1 cellular context compared by ENCODE assay signal in genomic region chr11:102622258-102622657, GRCh38.
TF ChIP-seq lines count a peak whose summit lies in the region.

No MANE protein-coding gene starts in this region.

TF ChIP-seq in HepG2, 621 proteins besides CTCF, POLR2A, EP300 and RAD21 (continued from another document and continues in another):
- TF ChIP-seq CREB3 (CRISPR knock-in tag; IDR thresholded peaks at IDR 0.05) = no peak
- peak; percentile 58 for TF ChIP-seq PRDM10 (CRISPR knock-in tag; IDR thresholded peaks at IDR 0.05; ENCODE audit: low read depth)
- TF ChIP-seq ZNF672 (CRISPR knock-in tag; IDR thresholded peaks at IDR 0.05) = no peak
- no peak for TF ChIP-seq HCFC1 (IDR thresholded peaks at IDR 0.05; ENCODE audit: low read depth, low read length)
- TF ChIP-seq SMARCC2 (IDR thresholded peaks at IDR 0.05) = no peak
- no peak for TF ChIP-seq ZNF746 (CRISPR knock-in tag; IDR thresholded peaks at IDR 0.05)
- TF ChIP-seq, protein P1, sequence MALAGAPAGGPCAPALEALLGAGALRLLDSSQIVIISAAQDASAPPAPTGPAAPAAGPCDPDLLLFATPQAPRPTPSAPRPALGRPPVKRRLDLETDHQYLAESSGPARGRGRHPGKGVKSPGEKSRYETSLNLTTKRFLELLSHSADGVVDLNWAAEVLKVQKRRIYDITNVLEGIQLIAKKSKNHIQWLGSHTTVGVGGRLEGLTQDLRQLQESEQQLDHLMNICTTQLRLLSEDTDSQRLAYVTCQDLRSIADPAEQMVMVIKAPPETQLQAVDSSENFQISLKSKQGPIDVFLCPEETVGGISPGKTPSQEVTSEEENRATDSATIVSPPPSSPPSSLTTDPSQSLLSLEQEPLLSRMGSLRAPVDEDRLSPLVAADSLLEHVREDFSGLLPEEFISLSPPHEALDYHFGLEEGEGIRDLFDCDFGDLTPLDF (CRISPR knock-in tag; IDR thresholded peaks at IDR 0.05) = no peak
- no peak for TF ChIP-seq ATF2 (CRISPR knock-in tag; IDR thresholded peaks at IDR 0.05)
- TF ChIP-seq, protein P2, sequence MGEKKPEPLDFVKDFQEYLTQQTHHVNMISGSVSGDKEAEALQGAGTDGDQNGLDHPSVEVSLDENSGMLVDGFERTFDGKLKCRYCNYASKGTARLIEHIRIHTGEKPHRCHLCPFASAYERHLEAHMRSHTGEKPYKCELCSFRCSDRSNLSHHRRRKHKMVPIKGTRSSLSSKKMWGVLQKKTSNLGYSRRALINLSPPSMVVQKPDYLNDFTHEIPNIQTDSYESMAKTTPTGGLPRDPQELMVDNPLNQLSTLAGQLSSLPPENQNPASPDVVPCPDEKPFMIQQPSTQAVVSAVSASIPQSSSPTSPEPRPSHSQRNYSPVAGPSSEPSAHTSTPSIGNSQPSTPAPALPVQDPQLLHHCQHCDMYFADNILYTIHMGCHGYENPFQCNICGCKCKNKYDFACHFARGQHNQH (CRISPR knock-in tag; IDR thresholded peaks at IDR 0.05) = 0 out of 2 replicates have a peak, but pooled peaks have one; percentile 24
- no peak for TF ChIP-seq MXI1 (IDR thresholded peaks at IDR 0.05; ENCODE audit: borderline replicate concordance, low read depth, low read length)
- TF ChIP-seq ZNF326 (CRISPR knock-in tag; IDR thresholded peaks at IDR 0.05; ENCODE audit: borderline replicate concordance) = no peak
- no peak for TF ChIP-seq CSRNP2 (CRISPR knock-in tag; conservative IDR thresholded peaks at IDR 0.05; ENCODE audit: low read depth)
- no peak for TF ChIP-seq ZNF101 (CRISPR knock-in tag; IDR thresholded peaks at IDR 0.05; ENCODE audit: borderline replicate concordance, low read depth)
- TF ChIP-seq MEIS1 (CRISPR knock-in tag; IDR thresholded peaks at IDR 0.05; ENCODE audit: borderline replicate concordance) = no peak
- TF ChIP-seq ZSCAN29 (CRISPR knock-in tag; conservative IDR thresholded peaks at IDR 0.05) = no peak
- no peak for TF ChIP-seq ZNF710 (CRISPR knock-in tag; IDR thresholded peaks at IDR 0.05; ENCODE audit: borderline replicate concordance)
- no peak for TF ChIP-seq HNRNPL (IDR thresholded peaks at IDR 0.05; ENCODE audit: low read depth, low read length)
- no peak for TF ChIP-seq MAF1 (CRISPR knock-in tag; IDR thresholded peaks at IDR 0.05; ENCODE audit: borderline replicate concordance)
- TF ChIP-seq TFE3 (CRISPR knock-in tag; IDR thresholded peaks at IDR 0.05) = peak; percentile 92
- TF ChIP-seq, protein P3, sequence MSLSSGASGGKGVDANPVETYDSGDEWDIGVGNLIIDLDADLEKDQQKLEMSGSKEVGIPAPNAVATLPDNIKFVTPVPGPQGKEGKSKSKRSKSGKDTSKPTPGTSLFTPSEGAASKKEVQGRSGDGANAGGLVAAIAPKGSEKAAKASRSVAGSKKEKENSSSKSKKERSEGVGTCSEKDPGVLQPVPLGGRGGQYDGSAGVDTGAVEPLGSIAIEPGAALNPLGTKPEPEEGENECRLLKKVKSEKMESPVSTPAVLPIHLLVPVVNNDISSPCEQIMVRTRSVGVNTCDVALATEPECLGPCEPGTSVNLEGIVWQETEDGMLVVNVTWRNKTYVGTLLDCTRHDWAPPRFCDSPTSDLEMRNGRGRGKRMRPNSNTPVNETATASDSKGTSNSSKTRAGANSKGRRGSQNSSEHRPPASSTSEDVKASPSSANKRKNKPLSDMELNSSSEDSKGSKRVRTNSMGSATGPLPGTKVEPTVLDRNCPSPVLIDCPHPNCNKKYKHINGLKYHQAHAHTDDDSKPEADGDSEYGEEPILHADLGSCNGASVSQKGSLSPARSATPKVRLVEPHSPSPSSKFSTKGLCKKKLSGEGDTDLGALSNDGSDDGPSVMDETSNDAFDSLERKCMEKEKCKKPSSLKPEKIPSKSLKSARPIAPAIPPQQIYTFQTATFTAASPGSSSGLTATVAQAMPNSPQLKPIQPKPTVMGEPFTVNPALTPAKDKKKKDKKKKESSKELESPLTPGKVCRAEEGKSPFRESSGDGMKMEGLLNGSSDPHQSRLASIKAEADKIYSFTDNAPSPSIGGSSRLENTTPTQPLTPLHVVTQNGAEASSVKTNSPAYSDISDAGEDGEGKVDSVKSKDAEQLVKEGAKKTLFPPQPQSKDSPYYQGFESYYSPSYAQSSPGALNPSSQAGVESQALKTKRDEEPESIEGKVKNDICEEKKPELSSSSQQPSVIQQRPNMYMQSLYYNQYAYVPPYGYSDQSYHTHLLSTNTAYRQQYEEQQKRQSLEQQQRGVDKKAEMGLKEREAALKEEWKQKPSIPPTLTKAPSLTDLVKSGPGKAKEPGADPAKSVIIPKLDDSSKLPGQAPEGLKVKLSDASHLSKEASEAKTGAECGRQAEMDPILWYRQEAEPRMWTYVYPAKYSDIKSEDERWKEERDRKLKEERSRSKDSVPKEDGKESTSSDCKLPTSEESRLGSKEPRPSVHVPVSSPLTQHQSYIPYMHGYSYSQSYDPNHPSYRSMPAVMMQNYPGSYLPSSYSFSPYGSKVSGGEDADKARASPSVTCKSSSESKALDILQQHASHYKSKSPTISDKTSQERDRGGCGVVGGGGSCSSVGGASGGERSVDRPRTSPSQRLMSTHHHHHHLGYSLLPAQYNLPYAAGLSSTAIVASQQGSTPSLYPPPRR (CRISPR knock-in tag; IDR thresholded peaks at IDR 0.05; ENCODE audit: borderline replicate concordance) = no peak
- no peak for TF ChIP-seq SATB2 (CRISPR knock-in tag; IDR thresholded peaks at IDR 0.05)
- no peak for TF ChIP-seq ZNF225 (CRISPR knock-in tag; IDR thresholded peaks at IDR 0.05)
- TF ChIP-seq, protein P4, sequence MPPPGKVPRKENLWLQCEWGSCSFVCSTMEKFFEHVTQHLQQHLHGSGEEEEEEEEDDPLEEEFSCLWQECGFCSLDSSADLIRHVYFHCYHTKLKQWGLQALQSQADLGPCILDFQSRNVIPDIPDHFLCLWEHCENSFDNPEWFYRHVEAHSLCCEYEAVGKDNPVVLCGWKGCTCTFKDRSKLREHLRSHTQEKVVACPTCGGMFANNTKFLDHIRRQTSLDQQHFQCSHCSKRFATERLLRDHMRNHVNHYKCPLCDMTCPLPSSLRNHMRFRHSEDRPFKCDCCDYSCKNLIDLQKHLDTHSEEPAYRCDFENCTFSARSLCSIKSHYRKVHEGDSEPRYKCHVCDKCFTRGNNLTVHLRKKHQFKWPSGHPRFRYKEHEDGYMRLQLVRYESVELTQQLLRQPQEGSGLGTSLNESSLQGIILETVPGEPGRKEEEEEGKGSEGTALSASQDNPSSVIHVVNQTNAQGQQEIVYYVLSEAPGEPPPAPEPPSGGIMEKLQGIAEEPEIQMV (CRISPR knock-in tag; IDR thresholded peaks at IDR 0.05; ENCODE audit: low read depth) = no peak
